24 cellular contexts compared by ENCODE assay signal in genomic region chr13:64311948-64312347, GRCh38.
DNase-seq lines count a peak whose midpoint lies in the region; ATAC-seq, FAIRE-seq and TF ChIP-seq lines count a peak whose summit lies in the region.
"Had no signal": no experiment of that assay in that cellular context is flagged by ENCODE, and none has a peak within 500 bp of the region (broad histone marks: within the 10 kb centered on the region; RNA-seq: fewer than 3 reads in every experiment).

No MANE protein-coding gene starts in this region.

- H3K9me3 ChIP-seq in A549 (no peaks in the 10 kb centered on the region), IMR-90 (ENCODE audit: control insufficient read depth, insufficient read depth, low read length) (no peaks in the 10 kb centered on the region), K562 (replicated peaks; ENCODE audit: control insufficient read depth, insufficient read depth, low read depth, low read length) (no peaks in the 10 kb centered on the region)
- no peaks in the 10 kb centered on the region for H3K9me3 ChIP-seq in CD8-positive, alpha-beta memory T cell (ENCODE audit: low read length)

- BruUV-seq in IMR-90 (replicated peaks; lab: Mats Ljungman, UMichigan), result no TSS peak
- no TSS peak for BruUV-seq in K562 (replicated peaks; lab: Mats Ljungman, UMichigan)

- no peak overlapping the region for H4K8ac ChIP-seq in IMR-90 (ENCODE audit: low read depth in 2 of 2, low read length in 2 of 2)

- peaks cover 6 to 43% (median 14%) of the 10 kb centered on the region in 5 donors for H3K9me3 Mint-ChIP-seq in CD8-positive, alpha-beta memory T cell

- TF ChIP-seq RAD21 in A549 (conservative IDR thresholded peaks at IDR 0.05 in 1 of 2, IDR thresholded peaks at IDR 0.05 in 1 of 2), result no peak
- no peak for TF ChIP-seq RAD21 in IMR-90 (IDR thresholded peaks at IDR 0.05; ENCODE audit: low read length)
- no peak for TF ChIP-seq RAD21 in K562 (CRISPR knock-in tag; conservative IDR thresholded peaks at IDR 0.05 in 1 of 2, IDR thresholded peaks at IDR 0.05 in 1 of 2)

- TF ChIP-seq POLR2A in A549 (IDR thresholded peaks at IDR 0.05; ENCODE audit: low read length) (no peak), IMR-90 (IDR thresholded peaks at IDR 0.05; ENCODE audit: low read depth, low read length) (no peak), K562 (conservative IDR thresholded peaks at IDR 0.05) (no peak)

- TF ChIP-seq EP300 in A549 (IDR thresholded peaks at IDR 0.05) (no peak), K562 (IDR thresholded peaks at IDR 0.05; ENCODE audit: low read length) (no peak)

- H3K23ac ChIP-seq in IMR-90 (ENCODE audit: low read depth, low read length), result no peak overlapping the region

- H3K4me1 Mint-ChIP-seq in CD8-positive, alpha-beta memory T cell, result no peaks in the 10 kb centered on the region
- H3K4me1 Mint-ChIP-seq: B cell had no signal

- H3K27me3 ChIP-seq in IMR-90 (ENCODE audit: control insufficient read depth, insufficient read depth, low read length) (no peaks in the 10 kb centered on the region), K562 (ENCODE audit: control insufficient read depth in 2 of 2, insufficient read depth in 2 of 2, low read length in 2 of 2) (no peaks in the 10 kb centered on the region)
- no peaks in the 10 kb centered on the region for H3K27me3 ChIP-seq in CD8-positive, alpha-beta memory T cell (ENCODE audit: insufficient read depth, low read length, poor library complexity, severe bottlenecking)
- H3K27me3 ChIP-seq: BLaER1 treated with 17β-estradiol and CSF1 and Interleukin-3, amounts not matched to agents 10 nM and 100 nM had no signal

- H3K4me2 ChIP-seq in A549, result no peak overlapping the region
- H3K4me2 ChIP-seq in IMR-90 (ENCODE audit: low read depth, low read length), result no peak overlapping the region
- no peak overlapping the region for H3K4me2 ChIP-seq in K562 (ENCODE audit: insufficient read depth, low read length)
- H3K4me2 ChIP-seq: BLaER1 treated with 17β-estradiol and CSF1 and Interleukin-3, amounts not matched to agents 10 nM and 100 nM had no signal

- H3K4me1 ChIP-seq in A549 (no peaks in the 10 kb centered on the region), IMR-90 (ENCODE audit: control insufficient read depth, insufficient read depth, low read length) (no peaks in the 10 kb centered on the region), K562 (replicated peaks in 1 of 2; ENCODE audit: control insufficient read depth in 2 of 2, insufficient read depth in 2 of 2, low read length in 2 of 2) (no peaks in the 10 kb centered on the region)
- H3K4me1 ChIP-seq in CD8-positive, alpha-beta memory T cell (ENCODE audit: insufficient read depth, low read length), result no peaks in the 10 kb centered on the region
- H3K4me1 ChIP-seq: BLaER1 treated with 17β-estradiol and CSF1 and Interleukin-3, amounts not matched to agents 10 nM and 100 nM had no signal

- H3K27me3 Mint-ChIP-seq in CD8-positive, alpha-beta memory T cell, result no peaks in the 10 kb centered on the region
- H3K27me3 Mint-ChIP-seq: B cell; CD4-positive, alpha-beta T cell had no signal

- no peak overlapping the region for H3K14ac ChIP-seq in IMR-90 (replicated peaks; ENCODE audit: low read depth, low read length)

- H2BK120ac ChIP-seq in IMR-90 (ENCODE audit: low read depth, low read length), result no peak overlapping the region

- H3K9ac ChIP-seq in IMR-90 (ENCODE audit: low read depth, low read length), result no peak overlapping the region
- H3K9ac ChIP-seq in K562 (ENCODE audit: insufficient read depth in 1 of 2, low read depth in 2 of 2, low read length in 2 of 2), result no peak overlapping the region
- H3K9ac ChIP-seq: BLaER1 treated with 17β-estradiol and CSF1 and Interleukin-3, amounts not matched to agents 10 nM and 100 nM had no signal

- H3K4me3 Mint-ChIP-seq in CD8-positive, alpha-beta memory T cell, result no peak overlapping the region
- H3K4me3 Mint-ChIP-seq: B cell; CD4-positive, alpha-beta T cell; CD8-positive, alpha-beta T cell had no signal

- no peak for ATAC-seq in A549
- ATAC-seq in IMR-90 (ENCODE audit: low read depth), result no peak
- no peak for ATAC-seq in K562
- ATAC-seq in HG03095 (IDR thresholded peaks at IDR 0.05; ENCODE audit: unreplicated experiment), result no peak
- ATAC-seq: CD8-positive, alpha-beta T cell; GM12878 had no signal

- no peaks in the 10 kb centered on the region for H3K79me2 ChIP-seq in K562 (ENCODE audit: control insufficient read depth, insufficient read depth, low read length)

- no peak overlapping the region for H3K56ac ChIP-seq in IMR-90 (ENCODE audit: extremely low read depth, insufficient read depth, low read length)

- H3K36me3 ChIP-seq in IMR-90 (ENCODE audit: control insufficient read depth, insufficient read depth, low read length), result no peaks in the 10 kb centered on the region
- no peaks in the 10 kb centered on the region for H3K36me3 ChIP-seq in K562 (ENCODE audit: control insufficient read depth, insufficient read depth, low read length)
- no peaks in the 10 kb centered on the region for H3K36me3 ChIP-seq in CD8-positive, alpha-beta memory T cell (ENCODE audit: insufficient read depth, low read length)
- H3K36me3 ChIP-seq: BLaER1 treated with 17β-estradiol and CSF1 and Interleukin-3, amounts not matched to agents 10 nM and 100 nM had no signal

- no peaks in the 10 kb centered on the region for H3K36me3 Mint-ChIP-seq in CD8-positive, alpha-beta memory T cell
- H3K36me3 Mint-ChIP-seq: CD8-positive, alpha-beta T cell had no signal

- H3K27ac Mint-ChIP-seq in CD8-positive, alpha-beta memory T cell, result no peak overlapping the region
- H3K27ac Mint-ChIP-seq: B cell; CD4-positive, alpha-beta T cell; CD8-positive, alpha-beta T cell had no signal

- H2AFZ ChIP-seq in IMR-90 (replicated peaks; ENCODE audit: low read length, poor library complexity) (no peak overlapping the region), K562 (ENCODE audit: low read depth, low read length) (no peak overlapping the region)

- CTCF ChIA-PET in A549 (lab: Yijun Ruan, JAX) (no interaction called here), IMR-90 (lab: Yijun Ruan, JAX) (no interaction called here), K562 (lab: Yijun Ruan, JAX; ENCODE audit: low intra/inter-chr PET ratio) (no interaction called here)
- CTCF ChIA-PET in CD8-positive, alpha-beta memory T cell (lab: Charles Lee), result no interaction called here

- no peak overlapping the region for H2AK9ac ChIP-seq in IMR-90 (replicated peaks; ENCODE audit: low read depth, low read length, poor library complexity)

- H3K27ac ChIP-seq in A549 (no peak overlapping the region), IMR-90 (ENCODE audit: insufficient read depth, low read length) (no peak overlapping the region), K562 (ENCODE audit: extremely low read depth, low read depth, low read length) (no peak overlapping the region)
- H3K27ac ChIP-seq in CD8-positive, alpha-beta memory T cell (ENCODE audit: low read depth, low read length), result no peak overlapping the region
- H3K27ac ChIP-seq: BLaER1 treated with 17β-estradiol and CSF1 and Interleukin-3, amounts not matched to agents 10 nM and 100 nM; C4-2B had no signal

- H2BK20ac ChIP-seq in IMR-90 (ENCODE audit: low read depth, low read length), result no peak overlapping the region

- H4K91ac ChIP-seq in IMR-90 (ENCODE audit: insufficient read depth, low read depth, low read length), result no peak overlapping the region

- H3K4ac ChIP-seq in IMR-90 (ENCODE audit: low read depth, low read length), result no peak overlapping the region

- intact Hi-C loops in IMR-90 (cut with micrococcal nuclease), result no loop called here
- intact Hi-C loops in K562 (cut with micrococcal nuclease), result no loop called here

- H2BK15ac ChIP-seq in IMR-90 (ENCODE audit: low read depth, low read length), result no peak overlapping the region

- no peak for FAIRE-seq in A549 (lab: Jason Lieb, UNC)
- FAIRE-seq in K562 (lab: Jason Lieb, UNC), result no peak
- FAIRE-seq: GM12878, GM12892, GM18507 had no signal

- dilution Hi-C loops in IMR-90 (cut with HindIII; ENCODE audit: low sequenced_read_pairs, unreplicated experiment), result no loop called here

- no peak overlapping the region for H2AK5ac ChIP-seq in IMR-90 (ENCODE audit: low read depth, low read length)

- H2BK5ac ChIP-seq in IMR-90 (ENCODE audit: low read depth, low read length, poor library complexity, severe bottlenecking), result no peak overlapping the region

- H3K4me3 ChIP-seq in A549 (no peak overlapping the region), IMR-90 (ENCODE audit: insufficient read depth, low read depth, low read length) (no peak overlapping the region), K562 (no peak overlapping the region)
- no peak overlapping the region for H3K4me3 ChIP-seq in CD8-positive, alpha-beta memory T cell (ENCODE audit: low read length)
- H3K4me3 ChIP-seq: BLaER1 treated with 17β-estradiol and CSF1 and Interleukin-3, amounts not matched to agents 10 nM and 100 nM; GM12878 had no signal

- no peaks in the 10 kb centered on the region for H3K79me1 ChIP-seq in IMR-90 (ENCODE audit: low read depth in 1 of 2, low read length in 2 of 2)

- POLR2A ChIA-PET in A549 (lab: Yijun Ruan, JAX), result no interaction called here
- POLR2A ChIA-PET in IMR-90 (lab: Charles Lee; ENCODE audit: unreplicated experiment), result no interaction called here
- POLR2A ChIA-PET in K562 (lab: Yijun Ruan, JAX), result no interaction called here
- POLR2A ChIA-PET in CD8-positive, alpha-beta memory T cell (lab: Charles Lee), result no interaction called here

- H3K9me1 ChIP-seq in IMR-90 (ENCODE audit: insufficient read depth, low read length) (no peaks in the 10 kb centered on the region), K562 (ENCODE audit: control insufficient read depth, insufficient read depth, low read length) (no peaks in the 10 kb centered on the region)

- DNase-seq in A549 (ENCODE audit: low read depth in 1 of 2, low spot score in 1 of 2), result no peak
- no peak for DNase-seq in IMR-90
- no peak for DNase-seq in K562 (ENCODE audit: extremely low read depth in 1 of 4, low spot score in 3 of 4)
- no peak for DNase-seq in CD8-positive, alpha-beta memory T cell
- no peak for DNase-seq in NCI-H1417 (lab: John Stamatoyannopoulos, UW)
- DNase-seq: 8988T; AML-193; CD4-positive, alpha-beta T cell; CD8-positive, alpha-beta T cell; COR-L47; DMS 273 treated with DMSO at 0.1 percent for 48 hours; DMS153; DMS53; DMS79; DND-41; EL; GDM1 had no signal

- in situ Hi-C loops in IMR-90 (cut with MboI; ENCODE audit: low sequenced_read_pairs) (no loop called here), K562 (cut with MboI) (no loop called here)

- TF ChIP-seq CTCF in A549 (IDR thresholded peaks at IDR 0.05), result no peak
- TF ChIP-seq CTCF in IMR-90 (conservative IDR thresholded peaks at IDR 0.05; ENCODE audit: low read depth, low read length), result no peak
- TF ChIP-seq CTCF in K562 (IDR thresholded peaks at IDR 0.05 in 2 of 3, conservative IDR thresholded peaks at IDR 0.05 in 1 of 3; ENCODE audit: insufficient read depth in 2 of 3, low read depth in 1 of 3, low read length in 3 of 3), result no peak

- WGBS in A549 (ENCODE audit: missing lambda C conversion rate), result 42% methylated on average over 3 of the region's 3 CpGs
- WGBS in IMR-90 (ENCODE audit: extremely low coverage in 2 of 2, insufficient read length in 1 of 2), 2 experiments, result no CpG with 5 or more reads among the region's 3 CpGs
- 6% methylated on average over 3 of the region's 3 CpGs for WGBS in K562 (ENCODE audit: insufficient coverage, low coverage, missing lambda C conversion rate)

- no peak overlapping the region for H4K5ac ChIP-seq in IMR-90 (ENCODE audit: low read depth, low read length)

- no peaks in the 10 kb centered on the region for H4K20me1 ChIP-seq in IMR-90 (ENCODE audit: insufficient read depth, low read length)
- no peaks in the 10 kb centered on the region for H4K20me1 ChIP-seq in K562 (replicated peaks; ENCODE audit: control insufficient read depth, insufficient read depth, low read length)
- H4K20me1 ChIP-seq: BLaER1 treated with 17β-estradiol and CSF1 and Interleukin-3, amounts not matched to agents 10 nM and 100 nM had no signal

- H3K18ac ChIP-seq in IMR-90 (ENCODE audit: low read depth, low read length), result no peak overlapping the region

Comparison
In these comparisons a context has a peak if more than half of its experiments do, and no peak if none do; other contexts are left out.
1. Of the 35 proteins assayed by ChIP-seq in both K562 and A549: peak only in K562: none; only in A549: none; in both: MAFK; in neither: 34.